Comparison of ENCODE assay signal across 10 cellular contexts in genomic region chrX:154367474-154368308, GRCh38. TPM values are rescaled to one million over a fixed set of nuclear protein-coding genes. Genes with fewer than 3 reads are reported as not detected.
DNase-seq lines count a peak whose midpoint lies in the region; ATAC-seq and TF ChIP-seq lines count a peak whose summit lies in the region.
"Had no signal": no experiment of that assay in that cellular context is flagged by ENCODE, and none has a peak within 500 bp of the region (broad histone marks: within the 10 kb centered on the region; RNA-seq: fewer than 3 reads in every experiment).

No MANE protein-coding gene starts in this region.

- peak overlapping the region; percentile 96 for H3K27ac ChIP-seq in CD4-positive, alpha-beta T cell (ENCODE audit: low read depth, low read length)
- H3K27ac ChIP-seq in RWPE2 (ENCODE audit: poor library complexity, severe bottlenecking) (peak overlapping the region; percentile 97), esophagus (ENCODE audit: low read depth in 2 of 2, low read length in 1 of 2) (peak overlapping the region; percentile 86 to 94), prostate gland (peak overlapping the region; percentile 83 to 87)

- TF ChIP-seq POLR2A in prostate gland (IDR thresholded peaks at IDR 0.05) = no peak

- CTCF ChIA-PET in CD4-positive, alpha-beta T cell (lab: Charles Lee) = no interaction called here

- peaks cover 75% of the 10 kb centered on the region for H3K36me3 ChIP-seq in RWPE2 (ENCODE audit: low read depth)
- peaks cover 0 to 44% of the 10 kb centered on the region in 2 donors for H3K36me3 ChIP-seq in esophagus (ENCODE audit: control insufficient read depth in 2 of 2, insufficient read depth in 2 of 2, low read length in 1 of 2)
- no peaks in the 10 kb centered on the region for H3K36me3 ChIP-seq in prostate gland

- H3K9me3 ChIP-seq in CD4-positive, alpha-beta T cell (ENCODE audit: control insufficient read depth, low read length) = no peaks in the 10 kb centered on the region
- no peaks in the 10 kb centered on the region for H3K9me3 ChIP-seq in RWPE2 (ENCODE audit: severe bottlenecking)
- H3K9me3 ChIP-seq in esophagus (ENCODE audit: control insufficient read depth in 2 of 2, insufficient read depth in 1 of 2, low read depth in 1 of 2, low read length in 1 of 2) = peaks cover 0 to 6% of the 10 kb centered on the region in 2 donors
- H3K9me3 ChIP-seq in prostate gland = no peaks in the 10 kb centered on the region

- H3K27me3 Mint-ChIP-seq in CD4-positive, alpha-beta T cell = no peaks in the 10 kb centered on the region

- POLR2A ChIA-PET in CD4-positive, alpha-beta T cell (lab: Charles Lee) = interaction anchor here (0.8 to 1.0 kb wide), 2 partner anchors 30 to 441 kb away, joined by 3 to 4 read pairs; no protein-coding TSS in a partner anchor

- H3K9me3 Mint-ChIP-seq in CD4-positive, alpha-beta T cell = no peaks in the 10 kb centered on the region

- H3K4me3 Mint-ChIP-seq in CD4-positive, alpha-beta T cell = peak overlapping the region; percentile 94

- no peak for DNase-seq in CD4-positive, alpha-beta T cell
- DNase-seq in RWPE2 (ENCODE audit: low spot score) (no peak), prostate gland (ENCODE audit: low spot score) (no peak), amygdala (lab: John Stamatoyannopoulos, UW) (no peak)
- DNase-seq: NCI-H446 treated with DMSO at 0.1 percent for 48 hours had no signal

- peaks cover 7% of the 10 kb centered on the region for H3K4me1 ChIP-seq in RWPE2 (ENCODE audit: insufficient read depth, poor library complexity, severe bottlenecking)
- peaks cover 0 to 14% of the 10 kb centered on the region in 2 donors for H3K4me1 ChIP-seq in esophagus (ENCODE audit: control insufficient read depth in 2 of 2, insufficient read depth in 2 of 2, low read length in 1 of 2)
- H3K4me1 ChIP-seq in prostate gland (replicated peaks) = no peaks in the 10 kb centered on the region
- H3K4me1 ChIP-seq: parathyroid adenoma had no signal

- 69 to 82% methylated on average over 31 of the region's 31 CpGs for whole genome bisulfite sequencing in esophagus, 2 donors
- WGBS in prostate gland = 69% methylated on average over 6 of the region's 31 CpGs

- peaks cover 52% of the 10 kb centered on the region for H3K36me3 Mint-ChIP-seq in CD4-positive, alpha-beta T cell (ENCODE audit: low read depth)

- ATAC-seq in CD4-positive, alpha-beta T cell (ENCODE audit: poor library complexity) = no peak
- no peak for ATAC-seq in RWPE2 (ENCODE audit: low read depth)
- no peak for ATAC-seq in GM21360 (IDR thresholded peaks at IDR 0.05; ENCODE audit: unreplicated experiment)
- ATAC-seq in HG03196 (IDR thresholded peaks at IDR 0.05; ENCODE audit: unreplicated experiment) = no peak
- no peak for ATAC-seq in GM21515 (IDR thresholded peaks at IDR 0.05; ENCODE audit: unreplicated experiment)

- peaks cover 14% of the 10 kb centered on the region for H3K4me1 Mint-ChIP-seq in CD4-positive, alpha-beta T cell (ENCODE audit: low read depth)

- peak overlapping the region; percentile 97 for H3K27ac Mint-ChIP-seq in CD4-positive, alpha-beta T cell

- TF ChIP-seq CTCF in CD4-positive, alpha-beta T cell (IDR thresholded peaks at IDR 0.05) = no peak
- no peak for TF ChIP-seq CTCF in RWPE2 (IDR thresholded peaks at IDR 0.05; ENCODE audit: poor library complexity, severe bottlenecking)
- TF ChIP-seq CTCF in prostate gland (IDR thresholded peaks at IDR 0.05) = no peak

- intact Hi-C loops in CD4-positive, alpha-beta T cell (cut with DNase I, micrococcal nuclease) = no loop called here
- intact Hi-C loops in prostate gland (cut with DNase I) = no loop called here

- H3K27me3 ChIP-seq in CD4-positive, alpha-beta T cell (ENCODE audit: control insufficient read depth, insufficient read depth, low read length) = no peaks in the 10 kb centered on the region
- no peaks in the 10 kb centered on the region for H3K27me3 ChIP-seq in RWPE2 (ENCODE audit: insufficient read depth, poor library complexity, severe bottlenecking)
- H3K27me3 ChIP-seq in esophagus (ENCODE audit: control insufficient read depth in 1 of 2, insufficient read depth in 2 of 2, low read length in 2 of 2) = no peaks in the 10 kb centered on the region
- no peaks in the 10 kb centered on the region for H3K27me3 ChIP-seq in prostate gland (replicated peaks; ENCODE audit: insufficient read depth)

- H3K4me3 ChIP-seq in RWPE2 (ENCODE audit: severe bottlenecking) (no peak overlapping the region), esophagus (ENCODE audit: low read depth in 1 of 2, low read length in 2 of 2) (no peak overlapping the region), prostate gland (peak overlapping the region in 1 of 2 donors; percentile 45)

RNA-seq across cellular contexts. Expression of gene FLNA, which starts 6.7 kb away (rescaled TPM):
- 1,000 to 10,000 TPM; 1,012 to 1,022 TPM for total RNA-seq in CD4-positive, alpha-beta T cell
- polyA plus RNA-seq in esophagus = 100 to 1,000 TPM; 407 to 691 TPM
- total RNA-seq in prostate gland = 1,000 to 10,000 TPM; 1,711 to 2,337 TPM

RNA-seq across cellular contexts. Expression of gene EMD, which starts 11.4 kb away (rescaled TPM):
- total RNA-seq in CD4-positive, alpha-beta T cell = 100 to 1,000 TPM; 164 to 178 TPM
- polyA plus RNA-seq in esophagus = 10 to 100 TPM; 66.5 to 83.9 TPM
- 10 to 100 TPM; 61.4 to 66.1 TPM for total RNA-seq in prostate gland

RNA-seq across cellular contexts. Expression of gene RPL10, which starts 30.5 kb away (rescaled TPM):
- 1,000 to 10,000 TPM; 5,036 to 5,204 TPM for total RNA-seq in CD4-positive, alpha-beta T cell
- polyA plus RNA-seq in esophagus = 1,000 to 10,000 TPM; 2,998 to 4,750 TPM
- total RNA-seq in prostate gland = 1,000 to 10,000 TPM; 3,702 to 5,500 TPM

RNA-seq across cellular contexts. Expression of gene DNASE1L1, which starts 41.4 kb away (rescaled TPM):
- 10 to 100 TPM; 16.0 to 18.4 TPM for total RNA-seq in CD4-positive, alpha-beta T cell
- 10 to 100 TPM; 20.1 to 20.3 TPM for polyA plus RNA-seq in esophagus
- 10 to 100 TPM; 36.8 to 70.7 TPM for total RNA-seq in prostate gland

RNA-seq across cellular contexts. Expression of gene TAFAZZIN, which starts 43.6 kb away (rescaled TPM):
- 10 to 100 TPM; 72.8 to 78.5 TPM for total RNA-seq in CD4-positive, alpha-beta T cell
- polyA plus RNA-seq in esophagus = 10 to 100 TPM; 28.9 to 59.5 TPM
- total RNA-seq in prostate gland = 10 to 100 TPM; 25.7 to 56.5 TPM
